Comparison of ENCODE assay signal across 18 cellular contexts in the genomic region with DNA sequence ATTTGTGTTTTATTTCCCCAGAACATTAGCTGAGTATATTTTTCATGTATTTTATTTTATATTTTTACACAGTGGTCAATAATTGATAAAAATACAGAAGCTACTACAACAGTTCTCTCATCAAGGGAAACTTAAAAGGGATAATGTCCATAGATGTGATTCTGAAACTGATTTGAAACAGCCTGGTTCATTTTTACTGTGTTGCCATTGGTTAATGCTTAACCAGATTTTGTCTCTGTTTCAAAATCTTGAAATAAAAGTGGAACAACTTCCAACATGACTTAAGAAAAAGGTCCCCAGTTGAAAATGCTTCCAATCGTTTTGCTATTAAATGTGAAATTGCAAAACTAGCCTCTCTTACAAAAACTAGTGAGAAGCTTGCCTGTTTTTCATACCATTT.
DNase-seq lines count a peak whose midpoint lies in the region; ATAC-seq and TF ChIP-seq lines count a peak whose summit lies in the region.
"Had no signal": no experiment of that assay in that cellular context is flagged by ENCODE, and none has a peak within 500 bp of the region (broad histone marks: within the 10 kb centered on the region; RNA-seq: fewer than 3 reads in every experiment).

No MANE protein-coding gene starts in this region.

- intact Hi-C loops in left cardiac atrium (cut with DNase I) = no loop called here

- no peak for TF ChIP-seq CTCF in 22Rv1 (IDR thresholded peaks at IDR 0.05)
- no peak for TF ChIP-seq CTCF in OCI-LY3 (IDR thresholded peaks at IDR 0.05; ENCODE audit: low read depth, low read length)
- no peak for TF ChIP-seq CTCF in gastroesophageal sphincter (IDR thresholded peaks at IDR 0.05)

- H3K4me1 Mint-ChIP-seq in activated CD8-positive, alpha-beta memory T cell treated with anti-CD3 and anti-CD28 coated beads, Interleukin-2, amount 10 ng/mL, durations not matched to agents 7 days and 5 days = peaks cover 35% of the 10 kb centered on the region

- H3K4me3 ChIP-seq in OCI-LY3 (ENCODE audit: low read length) (peak overlapping the region; percentile 34), gastroesophageal sphincter (no peak overlapping the region), muscle layer of colon (ENCODE audit: low read depth in 1 of 2, low read length in 2 of 2) (no peak overlapping the region)
- H3K4me3 ChIP-seq: BLaER1 had no signal

- H4K20me1 ChIP-seq in OCI-LY3 (ENCODE audit: insufficient read depth, low read length) = no peaks in the 10 kb centered on the region
- H4K20me1 ChIP-seq: BLaER1 had no signal

- 23 to 28% methylated on average over 1 of the region's 1 CpG for WGBS in gastroesophageal sphincter (ENCODE audit: low coverage in 1 of 2), 2 donors

- no peaks in the 10 kb centered on the region for H3K9me3 ChIP-seq in OCI-LY3 (ENCODE audit: insufficient read depth, low read length)
- H3K9me3 ChIP-seq in gastroesophageal sphincter = no peaks in the 10 kb centered on the region
- H3K9me3 ChIP-seq in muscle layer of colon (ENCODE audit: low read length) = no peaks in the 10 kb centered on the region
- H3K9me3 ChIP-seq: BLaER1 had no signal

- H3K27ac Mint-ChIP-seq in activated CD8-positive, alpha-beta memory T cell treated with anti-CD3 and anti-CD28 coated beads, Interleukin-2, amount 10 ng/mL, durations not matched to agents 7 days and 5 days = no peak overlapping the region
- H3K27ac Mint-ChIP-seq: CD4-positive, alpha-beta memory T cell had no signal

- peak overlapping the region; percentile 81 for H3K4me2 ChIP-seq in OCI-LY3 (ENCODE audit: low read length)
- H3K4me2 ChIP-seq: BLaER1, KMS-11 had no signal

- H3K9ac ChIP-seq in OCI-LY3 (ENCODE audit: low read length) (peak overlapping the region; percentile 74), muscle layer of colon (ENCODE audit: low read length) (no peak overlapping the region)
- H3K9ac ChIP-seq: BLaER1, KMS-11 had no signal

- peak overlapping the region; percentile 41 for H3K27ac ChIP-seq in 22Rv1
- H3K27ac ChIP-seq in OCI-LY3 (ENCODE audit: low read length) = peak overlapping the region; percentile 89
- no peak overlapping the region for H3K27ac ChIP-seq in gastroesophageal sphincter
- H3K27ac ChIP-seq in muscle layer of colon (ENCODE audit: low read depth, low read length) = peak overlapping the region; percentile 7
- H3K27ac ChIP-seq: BLaER1, KMS-11 had no signal

- CTCF ChIA-PET in activated CD8-positive, alpha-beta memory T cell treated with anti-CD3 and anti-CD28 coated beads, Interleukin-2, amount 10 ng/mL, durations not matched to agents 7 days and 5 days (lab: Charles Lee) = interaction anchor here (1.4 kb wide), 1 partner anchor 654 kb away, joined by 5 read pairs; no protein-coding TSS in a partner anchor

- H3K36me3 ChIP-seq in OCI-LY3 (replicated peaks; ENCODE audit: low read depth, low read length) (no peaks in the 10 kb centered on the region), gastroesophageal sphincter (no peaks in the 10 kb centered on the region), muscle layer of colon (ENCODE audit: insufficient read depth, low read length) (no peaks in the 10 kb centered on the region)

- no peaks in the 10 kb centered on the region for H3K9me3 Mint-ChIP-seq in activated CD8-positive, alpha-beta memory T cell treated with anti-CD3 and anti-CD28 coated beads, Interleukin-2, amount 10 ng/mL, durations not matched to agents 7 days and 5 days (ENCODE audit: low read depth)
- H3K9me3 Mint-ChIP-seq: CD4-positive, alpha-beta memory T cell had no signal

- no peaks in the 10 kb centered on the region for H3K27me3 Mint-ChIP-seq in activated CD8-positive, alpha-beta memory T cell treated with anti-CD3 and anti-CD28 coated beads, Interleukin-2, amount 10 ng/mL, durations not matched to agents 7 days and 5 days
- H3K27me3 Mint-ChIP-seq: CD4-positive, alpha-beta memory T cell had no signal

- TF ChIP-seq POLR2A in gastroesophageal sphincter (IDR thresholded peaks at IDR 0.05) = no peak

- no peak overlapping the region for H3K4me3 Mint-ChIP-seq in activated CD8-positive, alpha-beta memory T cell treated with anti-CD3 and anti-CD28 coated beads, Interleukin-2, amount 10 ng/mL, durations not matched to agents 7 days and 5 days
- H3K4me3 Mint-ChIP-seq: CD4-positive, alpha-beta memory T cell had no signal

- H3K79me2 ChIP-seq in OCI-LY3 (ENCODE audit: low read length) = peaks cover 24% of the 10 kb centered on the region

- H2AFZ ChIP-seq in OCI-LY3 (ENCODE audit: low read depth, low read length) = no peak overlapping the region

- H3K4me1 ChIP-seq in OCI-LY3 (ENCODE audit: low read length) = peaks cover 100% of the 10 kb centered on the region
- peaks cover 37 to 100% (median 47%) of the 10 kb centered on the region in 3 donors for H3K4me1 ChIP-seq in gastroesophageal sphincter
- peaks cover 77% of the 10 kb centered on the region for H3K4me1 ChIP-seq in muscle layer of colon (ENCODE audit: insufficient read depth, low read length)

- H3K36me3 Mint-ChIP-seq in activated CD8-positive, alpha-beta memory T cell treated with anti-CD3 and anti-CD28 coated beads, Interleukin-2, amount 10 ng/mL, durations not matched to agents 7 days and 5 days = peaks cover 2% of the 10 kb centered on the region

- ATAC-seq in gastroesophageal sphincter = peak; percentile 27
- ATAC-seq in activated CD8-positive, alpha-beta memory T cell treated with anti-CD3 and anti-CD28 coated beads, Interleukin-2, amount 10 ng/mL, durations not matched to agents 7 days and 5 days = no peak
- no peak for ATAC-seq in left cardiac atrium
- no peak for ATAC-seq in GM21619 (IDR thresholded peaks at IDR 0.05; ENCODE audit: unreplicated experiment)
- ATAC-seq: Panc1 had no signal

- H3K27me3 ChIP-seq in OCI-LY3 (ENCODE audit: low read depth, low read length) (no peaks in the 10 kb centered on the region), gastroesophageal sphincter (no peaks in the 10 kb centered on the region), muscle layer of colon (ENCODE audit: control insufficient read depth in 1 of 2, insufficient read depth in 2 of 2, low read length in 2 of 2) (no peaks in the 10 kb centered on the region)
- H3K27me3 ChIP-seq: BLaER1 had no signal

- DNase-seq in activated CD8-positive, alpha-beta memory T cell treated with anti-CD3 and anti-CD28 coated beads, Interleukin-2, amount 10 ng/mL, durations not matched to agents 7 days and 5 days = no peak
- DNase-seq in left cardiac atrium (no peak), NCI-H526 (lab: John Stamatoyannopoulos, UW) (no peak)
- DNase-seq: 8988T; Calu3; CD4-positive, alpha-beta memory T cell; DMS53; MV-4-11; NCI-H1694 treated with DMSO at 0.1 percent for 48 hours; NCI-H510A treated with DMSO at 0.1 percent for 48 hours had no signal

- TF ChIP-seq EP300 in gastroesophageal sphincter (IDR thresholded peaks at IDR 0.05) = no peak

Comparison
In these comparisons a context has a peak if more than half of its experiments do, and no peak if none do; other contexts are left out.
1. H3K27ac ChIP-seq: peak in 22Rv1 (single experiment), OCI-LY3 (single experiment) and muscle layer of colon (single experiment); none in gastroesophageal sphincter (0 of 4).